In genomic region chr14:85587152-85587697, GRCh38 we compare ENCODE assay signal across 11 cellular contexts. TPM values are rescaled to one million over a fixed set of nuclear protein-coding genes. Genes with fewer than 3 reads are reported as not detected.
DNase-seq lines count a peak whose midpoint lies in the region; TF ChIP-seq lines count a peak whose summit lies in the region.
"Had no signal": no experiment of that assay in that cellular context is flagged by ENCODE, and none has a peak within 500 bp of the region (broad histone marks: within the 10 kb centered on the region; RNA-seq: fewer than 3 reads in every experiment).

No MANE protein-coding gene starts in this region.

- H3K9me3 Mint-ChIP-seq in nephron progenitor cell (peaks cover 39% of the 10 kb centered on the region), endothelial cell (ENCODE audit: unreplicated experiment) (no peaks in the 10 kb centered on the region)

- H3K27ac Mint-ChIP-seq in nephron progenitor cell (peak overlapping the region; percentile 33), endothelial cell (ENCODE audit: unreplicated experiment) (no peak overlapping the region)

- H3K27ac ChIP-seq in ascending aorta, result no peak overlapping the region
- H3K27ac ChIP-seq: coronary artery had no signal

- H3K9me3 ChIP-seq in ascending aorta (no peaks in the 10 kb centered on the region), BE2C (no peaks in the 10 kb centered on the region)

- no peak overlapping the region for H3K4me3 ChIP-seq in astrocyte of the spinal cord (ENCODE audit: low read depth, low read length)
- no peak overlapping the region for H3K4me3 ChIP-seq in ascending aorta
- no peak overlapping the region for H3K4me3 ChIP-seq in BE2C (ENCODE audit: low read depth, low read length)
- H3K4me3 ChIP-seq: coronary artery had no signal

- H3K36me3 ChIP-seq in ascending aorta, result no peaks in the 10 kb centered on the region
- H3K36me3 ChIP-seq in BE2C, result no peaks in the 10 kb centered on the region

- peak; percentile 44 for DNase-seq in DMS53 treated with DMSO at 0.1 percent for 48 hours (lab: John Stamatoyannopoulos, UW; ENCODE audit: unreplicated experiment)
- peak; percentile 2 for DNase-seq in NCI-H128 (lab: John Stamatoyannopoulos, UW; ENCODE audit: unreplicated experiment)
- DNase-seq in astrocyte of the spinal cord (ENCODE audit: low read depth, low spot score), result peak; percentile 78
- DNase-seq in nephron progenitor cell, result no peak
- no peak for DNase-seq in ascending aorta (ENCODE audit: low spot score in 2 of 2)
- DNase-seq in endothelial cell (ENCODE audit: low spot score), result no peak
- DNase-seq in NK-92 treated with Interleukin-12 subunit alpha and Interleukin-12 subunit beta, amount 100 ng/mL, for 24 hours (lab: John Stamatoyannopoulos, UW), result no peak
- no peak for DNase-seq in BE2C
- DNase-seq: left ventricle myocardium superior had no signal

- H3K27me3 ChIP-seq in ascending aorta (no peaks in the 10 kb centered on the region), BE2C (no peaks in the 10 kb centered on the region)

- H3K4me3 Mint-ChIP-seq in nephron progenitor cell (no peak overlapping the region), endothelial cell (ENCODE audit: unreplicated experiment) (no peak overlapping the region)

- TF ChIP-seq CTCF in astrocyte of the spinal cord (IDR thresholded peaks at IDR 0.05; ENCODE audit: low read depth, low read length) (no peak), nephron progenitor cell (IDR thresholded peaks at IDR 0.05) (no peak), ascending aorta (IDR thresholded peaks at IDR 0.05) (no peak), endothelial cell (IDR thresholded peaks at IDR 0.05; ENCODE audit: unreplicated experiment) (no peak), BE2C (IDR thresholded peaks at IDR 0.05; ENCODE audit: low read depth, low read length) (no peak)

- H3K27me3 Mint-ChIP-seq in nephron progenitor cell (ENCODE audit: low read depth, poor library complexity), result peaks cover 7% of the 10 kb centered on the region
- no peaks in the 10 kb centered on the region for H3K27me3 Mint-ChIP-seq in endothelial cell (ENCODE audit: unreplicated experiment)

- peaks cover 15% of the 10 kb centered on the region for H3K4me1 Mint-ChIP-seq in nephron progenitor cell
- H3K4me1 Mint-ChIP-seq in endothelial cell (ENCODE audit: unreplicated experiment), result no peaks in the 10 kb centered on the region

- intact Hi-C loops in ascending aorta (cut with DNase I), result no loop called here

- no peaks in the 10 kb centered on the region for H3K4me1 ChIP-seq in ascending aorta
- H3K4me1 ChIP-seq in BE2C, result no peaks in the 10 kb centered on the region

- H3K36me3 Mint-ChIP-seq in nephron progenitor cell (ENCODE audit: low read depth), result peaks cover 43% of the 10 kb centered on the region
- no peaks in the 10 kb centered on the region for H3K36me3 Mint-ChIP-seq in endothelial cell (ENCODE audit: low read depth, unreplicated experiment)

- in situ Hi-C loops in astrocyte of the spinal cord (cut with HindIII; ENCODE audit: low sequenced_read_pairs), result no loop called here

RNA-seq across cellular contexts. Expression of gene FLRT2, which starts 57.3 kb away (rescaled TPM):
- total RNA-seq in ascending aorta, result 24.6 TPM
- 7.8 TPM for total RNA-seq in endothelial cell (ENCODE audit: unreplicated experiment)
- 0.06 TPM for polyA plus RNA-seq in BE2C (2012; ENCODE audit: insufficient read depth, insufficient read length, low read depth)
- total RNA-seq: OCI-LY7 had no signal

Comparison
In these comparisons a context has a peak if more than half of its experiments do, and no peak if none do; other contexts are left out.
1. DNase-seq: peak in DMS53 treated with DMSO at 0.1 percent for 48 hours (single experiment), NCI-H128 (single experiment) and astrocyte of the spinal cord (single experiment); none in nephron progenitor cell (single experiment), ascending aorta (0 of 2), endothelial cell (single experiment), NK-92 treated with Interleukin-12 subunit alpha and Interleukin-12 subunit beta, amount 100 ng/mL, for 24 hours (single experiment) and BE2C (single experiment).